In the genomic region with DNA sequence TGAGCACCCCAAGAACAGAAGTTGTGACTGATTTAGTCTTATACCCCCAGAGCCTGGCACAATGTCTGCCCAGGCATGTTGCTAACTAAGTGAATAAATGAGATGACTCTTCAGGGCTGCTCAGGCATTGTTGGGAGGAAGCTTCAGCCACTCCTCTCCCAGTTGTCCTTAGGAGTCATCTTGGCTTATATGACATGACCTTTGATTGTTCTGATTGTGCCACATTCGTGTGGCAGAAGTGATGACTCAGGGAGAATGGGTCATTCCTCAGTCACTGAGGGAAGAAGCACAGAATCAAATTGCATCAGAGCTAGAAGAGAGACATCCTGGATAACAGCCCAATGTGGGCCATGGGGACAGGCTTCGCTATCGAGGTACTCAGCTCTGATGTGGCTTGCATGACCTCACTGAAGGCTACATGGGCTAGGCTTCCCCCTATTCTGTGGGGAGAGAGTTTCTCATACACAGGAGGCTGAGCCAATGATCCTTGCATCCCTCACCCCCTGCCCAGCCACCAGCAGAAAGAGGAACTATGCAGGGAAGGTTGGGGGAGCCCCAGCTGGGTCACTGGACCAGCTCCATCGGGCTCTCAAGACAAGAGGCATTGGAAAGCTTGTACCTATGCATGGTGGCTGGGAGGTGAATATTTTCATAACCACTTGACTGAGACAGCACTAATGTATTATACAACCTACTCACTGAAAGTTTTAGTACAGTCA, we compare ENCODE assay signal across 1 cellular context.
TF ChIP-seq lines count a peak whose summit lies in the region.

No MANE protein-coding gene starts in this region.

TF ChIP-seq in SK-N-SH, 30 proteins besides CTCF, POLR2A, EP300 and RAD21:
- TF ChIP-seq FOXM1 (IDR thresholded peaks at IDR 0.05; ENCODE audit: low read depth) (no peak), EZH2phosphoT487 (IDR thresholded peaks at IDR 0.05; ENCODE audit: borderline replicate concordance, low read depth) (no peak)
